Comparison of ENCODE assay signal across 1 cellular context in genomic region chr1:196004388-196004787, GRCh38.
TF ChIP-seq lines count a peak whose summit lies in the region.

No MANE protein-coding gene starts in this region.

TF ChIP-seq in WTC11, 78 proteins besides CTCF, POLR2A, EP300 and RAD21 (continued from another document):
- TF ChIP-seq, protein P1, sequence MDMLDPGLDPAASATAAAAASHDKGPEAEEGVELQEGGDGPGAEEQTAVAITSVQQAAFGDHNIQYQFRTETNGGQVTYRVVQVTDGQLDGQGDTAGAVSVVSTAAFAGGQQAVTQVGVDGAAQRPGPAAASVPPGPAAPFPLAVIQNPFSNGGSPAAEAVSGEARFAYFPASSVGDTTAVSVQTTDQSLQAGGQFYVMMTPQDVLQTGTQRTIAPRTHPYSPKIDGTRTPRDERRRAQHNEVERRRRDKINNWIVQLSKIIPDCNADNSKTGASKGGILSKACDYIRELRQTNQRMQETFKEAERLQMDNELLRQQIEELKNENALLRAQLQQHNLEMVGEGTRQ (CRISPR knock-in tag; IDR thresholded peaks at IDR 0.05) = 0 out of 2 replicates have a peak, but pooled peaks have one; percentile 20
- peak; percentile 67 for TF ChIP-seq TEAD1 (CRISPR knock-in tag; IDR thresholded peaks at IDR 0.05)
